ENCODE assay signal across 8 cellular contexts in the genomic region with DNA sequence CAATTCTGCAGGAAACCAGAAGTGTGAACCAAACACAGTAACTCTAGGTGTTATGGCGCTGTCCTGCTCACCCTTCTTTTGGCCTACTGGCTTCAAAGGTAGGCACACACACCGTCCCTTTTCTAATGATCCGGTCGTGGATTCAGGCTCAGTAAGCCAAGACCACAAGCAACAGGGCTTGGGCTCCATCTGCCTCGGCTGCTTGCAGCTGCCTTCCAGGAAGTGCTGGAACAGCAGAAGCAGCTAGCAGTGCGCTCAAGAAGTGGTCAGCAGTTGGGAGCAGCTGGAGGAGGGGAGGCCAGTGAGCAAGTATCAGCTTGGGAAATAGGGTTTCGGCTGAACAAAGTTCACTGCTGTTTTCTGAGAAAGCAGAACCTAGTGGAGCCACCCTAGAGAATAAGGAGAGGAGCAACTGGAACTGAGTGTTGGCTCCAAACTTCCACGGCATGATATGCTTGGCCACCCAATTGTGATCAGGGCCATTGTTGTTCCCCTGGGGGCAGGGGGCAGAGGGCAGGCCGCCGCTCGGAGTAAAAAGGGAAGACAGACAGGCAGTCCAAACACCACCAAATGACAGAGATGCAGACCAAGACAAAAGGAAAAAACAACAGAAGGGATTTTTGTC.
DNase-seq lines count a peak whose midpoint lies in the region; ATAC-seq and TF ChIP-seq lines count a peak whose summit lies in the region.

No MANE protein-coding gene starts in this region.

- no peaks in the 10 kb centered on the region for H3K36me3 ChIP-seq in DOHH2 (ENCODE audit: control insufficient read depth, low read length)
- H3K36me3 ChIP-seq in HUES6 (ENCODE audit: control insufficient read depth, insufficient read depth, low read length) = no peaks in the 10 kb centered on the region

- peak overlapping the region; percentile 67 to 85 for H3K4me3 Mint-ChIP-seq in activated T-cell treated with anti-CD3 and anti-CD28 coated beads, Interleukin-2, amount 50 U/mL, for 72 hours
- peak overlapping the region; percentile 50 to 53 for H3K4me3 Mint-ChIP-seq in stimulated activated naive B cell treated with anti-CD40 and anti-IgM and Interleukin-4, amounts not matched to agents 10 μg/mL and 1 μg/mL and 100 μg/mL, for 72 hours

- H3F3A ChIP-seq in DOHH2 (ENCODE audit: control insufficient read depth, insufficient read depth) = no peaks in the 10 kb centered on the region

- H3K9me3 ChIP-seq in DOHH2 (ENCODE audit: control insufficient read depth, insufficient read depth, low read length) (no peaks in the 10 kb centered on the region), HUES6 (ENCODE audit: control insufficient read depth, insufficient read depth, low read depth, low read length) (peaks cover 3% of the 10 kb centered on the region; the same call in 1 of the 2 replicates)

- H3K79me2 ChIP-seq in DOHH2 (ENCODE audit: control insufficient read depth, low read length) = no peaks in the 10 kb centered on the region

- peaks cover 0 to 2% of the 10 kb centered on the region in 2 donors for H3K36me3 Mint-ChIP-seq in activated T-cell treated with anti-CD3 and anti-CD28 coated beads, Interleukin-2, amount 50 U/mL, for 72 hours (ENCODE audit: insufficient read depth in 2 of 2)
- H3K36me3 Mint-ChIP-seq in stimulated activated naive B cell treated with anti-CD40 and anti-IgM and Interleukin-4, amounts not matched to agents 10 μg/mL and 1 μg/mL and 100 μg/mL, for 72 hours = no peaks in the 10 kb centered on the region

- no peak for DNase-seq in activated T-cell treated with anti-CD3 and anti-CD28 coated beads, Interleukin-2, amount 50 U/mL, for 72 hours
- DNase-seq in iris pigment epithelial cell (ENCODE audit: low read depth) = peak; percentile 58
- DNase-seq in stimulated activated naive B cell treated with anti-CD40 and anti-IgM and Interleukin-4, amounts not matched to agents 10 μg/mL and 1 μg/mL and 100 μg/mL, for 72 hours = peak; percentile 69
- no peak for DNase-seq in GM10266 (ENCODE audit: extremely low spot score)
- DNase-seq in NCI-H1694 (lab: John Stamatoyannopoulos, UW) = no peak

- peaks cover 75% of the 10 kb centered on the region for H3K4me1 Mint-ChIP-seq in activated T-cell treated with anti-CD3 and anti-CD28 coated beads, Interleukin-2, amount 50 U/mL, for 72 hours (ENCODE audit: low read depth)
- H3K4me1 Mint-ChIP-seq in stimulated activated naive B cell treated with anti-CD40 and anti-IgM and Interleukin-4, amounts not matched to agents 10 μg/mL and 1 μg/mL and 100 μg/mL, for 72 hours = peaks cover 54 to 68% of the 10 kb centered on the region in 2 donors

- H3K9me3 Mint-ChIP-seq in activated T-cell treated with anti-CD3 and anti-CD28 coated beads, Interleukin-2, amount 50 U/mL, for 72 hours = no peaks in the 10 kb centered on the region
- no peaks in the 10 kb centered on the region for H3K9me3 Mint-ChIP-seq in stimulated activated naive B cell treated with anti-CD40 and anti-IgM and Interleukin-4, amounts not matched to agents 10 μg/mL and 1 μg/mL and 100 μg/mL, for 72 hours

- H3K4me2 ChIP-seq in DOHH2 (ENCODE audit: low read length) = peak overlapping the region; percentile 61

- H3K9ac ChIP-seq in HUES6 (ENCODE audit: low read length) = peak overlapping the region; percentile 16

- H3K4me1 ChIP-seq in DOHH2 (ENCODE audit: control insufficient read depth, low read length) (peaks cover 36% of the 10 kb centered on the region), HUES6 (ENCODE audit: control insufficient read depth, insufficient read depth, low read length) (peaks cover 47% of the 10 kb centered on the region)

- TF ChIP-seq CTCF in DOHH2 (IDR thresholded peaks at IDR 0.05; ENCODE audit: low read depth, low read length, poor library complexity, severe bottlenecking) = no peak
- TF ChIP-seq CTCF in GM10266 (IDR thresholded peaks at IDR 0.05; ENCODE audit: control insufficient read depth, insufficient read depth, low read depth, missing control alignments) = no peak

- ATAC-seq in activated T-cell treated with anti-CD3 and anti-CD28 coated beads, Interleukin-2, amount 50 U/mL, for 72 hours (replicated peaks in 1 of 2) = peak; percentile 33 to 58
- ATAC-seq in stimulated activated naive B cell treated with anti-CD40 and anti-IgM and Interleukin-4, amounts not matched to agents 10 μg/mL and 1 μg/mL and 100 μg/mL, for 72 hours (replicated peaks) = peak; percentile 81
- no peak for ATAC-seq in HG02588 (IDR thresholded peaks at IDR 0.05; ENCODE audit: unreplicated experiment)

- H3K9me2 ChIP-seq in DOHH2 (replicated peaks; ENCODE audit: control insufficient read depth, low read length) = no peaks in the 10 kb centered on the region

- H3K27ac ChIP-seq in DOHH2 (ENCODE audit: low read depth, low read length) (no peak overlapping the region), HUES6 (ENCODE audit: low read depth, low read length) (no peak overlapping the region)

- H3K27me3 ChIP-seq in DOHH2 (ENCODE audit: control insufficient read depth, low read length) (no peaks in the 10 kb centered on the region), HUES6 (ENCODE audit: control insufficient read depth, insufficient read depth, low read length) (no peaks in the 10 kb centered on the region)

- peak overlapping the region; percentile 39 for H3K4me3 ChIP-seq in DOHH2 (ENCODE audit: low read length)
- H3K4me3 ChIP-seq in HUES6 (ENCODE audit: low read depth, low read length) = no peak overlapping the region

- H4K20me1 ChIP-seq in DOHH2 (ENCODE audit: control insufficient read depth, insufficient read depth, low read depth, low read length) = no peaks in the 10 kb centered on the region

- no peaks in the 10 kb centered on the region for H3K27me3 Mint-ChIP-seq in activated T-cell treated with anti-CD3 and anti-CD28 coated beads, Interleukin-2, amount 50 U/mL, for 72 hours (ENCODE audit: low read depth)
- H3K27me3 Mint-ChIP-seq in stimulated activated naive B cell treated with anti-CD40 and anti-IgM and Interleukin-4, amounts not matched to agents 10 μg/mL and 1 μg/mL and 100 μg/mL, for 72 hours = no peaks in the 10 kb centered on the region

- H3K27ac Mint-ChIP-seq in activated T-cell treated with anti-CD3 and anti-CD28 coated beads, Interleukin-2, amount 50 U/mL, for 72 hours = peak overlapping the region; percentile 87
- H3K27ac Mint-ChIP-seq in stimulated activated naive B cell treated with anti-CD40 and anti-IgM and Interleukin-4, amounts not matched to agents 10 μg/mL and 1 μg/mL and 100 μg/mL, for 72 hours = peak overlapping the region; percentile 93

Comparison
In these comparisons a context has a peak if more than half of its experiments do, and no peak if none do; other contexts are left out.
1. DNase-seq: peak in iris pigment epithelial cell (single experiment) and stimulated activated naive B cell treated with anti-CD40 and anti-IgM and Interleukin-4, amounts not matched to agents 10 μg/mL and 1 μg/mL and 100 μg/mL, for 72 hours (single experiment); none in activated T-cell treated with anti-CD3 and anti-CD28 coated beads, Interleukin-2, amount 50 U/mL, for 72 hours (0 of 2), GM10266 (single experiment) and NCI-H1694 (single experiment).